36 cellular contexts compared by ENCODE assay signal in genomic region chr11:45869551-45869950, GRCh38. TPM values are rescaled to one million over a fixed set of nuclear protein-coding genes. Genes with fewer than 3 reads are reported as not detected.
"Had no signal": no experiment of that assay in that cellular context is flagged by ENCODE, and none has a peak within 500 bp of the region (broad histone marks: within the 10 kb centered on the region; RNA-seq: fewer than 3 reads in every experiment).

No MANE protein-coding gene starts in this region.

- H3K9me3 ChIP-seq: esophagus squamous epithelium had no signal

- H3K4me3 Mint-ChIP-seq: activated CD4-positive, alpha-beta memory T cell treated with anti-CD3 and anti-CD28 coated beads for 36 hours; activated CD4-positive, alpha-beta T cell treated with anti-CD3 and anti-CD28 coated beads for 36 hours; activated CD4-positive, alpha-beta T cell treated with anti-CD3 and anti-CD28 coated beads, Interleukin-2, amount 10 ng/mL, durations not matched to agents 24 days and 14 days; activated CD8-positive, alpha-beta T cell treated with anti-CD3 and anti-CD28 coated beads, Interleukin-2, amount 10 ng/mL, durations not matched to agents 7 days and 5 days; activated naive CD4-positive, alpha-beta T cell treated with anti-CD3 and anti-CD28 coated beads, Interleukin-2, amount 10 ng/mL, durations not matched to agents 7 days and 5 days; activated naive CD8-positive, alpha-beta T cell treated with anti-CD3 and anti-CD28 coated beads, Interleukin-2, amount 10 ng/mL, durations not matched to agents 7 days and 5 days; activated T-cell treated with anti-CD3 and anti-CD28 coated beads, Interleukin-2, amount 50 U/mL, for 24 hours; activated T-cell treated with anti-CD3 and anti-CD28 coated beads, Interleukin-2, amount 50 U/mL, for 72 hours; central memory CD8-positive, alpha-beta T cell; T-helper 17 cell; T-helper 2 cell treated with Interferon-gamma antibody and Interleukin-4, amounts not matched to agents 5 μg/mL and 100 μg/mL, for 36 hours had no signal

- ATAC-seq: activated CD4-positive, alpha-beta T cell treated with anti-CD3 and anti-CD28 coated beads for 36 hours; activated CD8-positive, alpha-beta T cell treated with anti-CD3 and anti-CD28 coated beads, Interleukin-2, amount 10 ng/mL, durations not matched to agents 7 days and 5 days; activated naive CD4-positive, alpha-beta T cell treated with anti-CD3 and anti-CD28 coated beads, Interleukin-2, amount 50 U/mL, for 72 hours; activated T-cell treated with anti-CD3 and anti-CD28 coated beads, Interleukin-2, amount 50 U/mL, for 72 hours; T-helper 17 cell had no signal

- H3K4me1 ChIP-seq: esophagus squamous epithelium had no signal

- H3K27ac ChIP-seq: brain microvascular endothelial cell, epithelial cell of prostate, esophagus squamous epithelium had no signal

- H3K27me3 ChIP-seq: brain microvascular endothelial cell, esophagus squamous epithelium had no signal

- FAIRE-seq: astrocyte, bronchial epithelial cell, colon, endometrium, endothelial cell of umbilical vein, frontal cortex had no signal

- H3K4me3 ChIP-seq: esophagus squamous epithelium had no signal

- DNase-seq: activated CD4-positive, alpha-beta memory T cell treated with anti-CD3 and anti-CD28 coated beads for 36 hours; activated CD4-positive, alpha-beta T cell treated with anti-CD3 and anti-CD28 coated beads for 36 hours; activated CD4-positive, alpha-beta T cell treated with anti-CD3 and anti-CD28 coated beads, Interleukin-2, amount 10 ng/mL, durations not matched to agents 24 days and 14 days; activated CD4-positive, CD25-positive, alpha-beta regulatory T cell; activated CD4-positive, CD25-positive, alpha-beta regulatory T cell treated with anti-CD3 and anti-CD28 coated beads, Interleukin-2, amount 50 U/mL, for 72 hours; activated CD8-positive, alpha-beta memory T cell treated with anti-CD3 and anti-CD28 coated beads, Interleukin-2, amount 50 U/mL, for 48 hours; activated CD8-positive, alpha-beta T cell treated with anti-CD3 and anti-CD28 coated beads, Interleukin-2, amount 10 ng/mL, durations not matched to agents 7 days and 5 days; activated gamma-delta T cell; activated naive CD4-positive, alpha-beta T cell; activated naive CD4-positive, alpha-beta T cell treated with anti-CD3 and anti-CD28 coated beads, Interleukin-2, amount 10 ng/mL, durations not matched to agents 7 days and 5 days; activated naive CD8-positive, alpha-beta T cell treated with anti-CD3 and anti-CD28 coated beads, Interleukin-2, amount 10 ng/mL, durations not matched to agents 7 days and 5 days; activated T-cell treated with anti-CD3 and anti-CD28 coated beads for 4 hours; activated T-cell treated with anti-CD3 and anti-CD28 coated beads, Interleukin-2, amount 50 U/mL, for 24 hours; activated T-cell treated with anti-CD3 and anti-CD28 coated beads, Interleukin-2, amount 50 U/mL, for 72 hours; brain microvascular endothelial cell; effector CD8-positive, alpha-beta T cell; esophagus squamous epithelium; head of caudate nucleus; T-helper 1 cell; T-helper 17 cell; T1000 had no signal

- H3K27me3 Mint-ChIP-seq: activated CD4-positive, alpha-beta memory T cell treated with anti-CD3 and anti-CD28 coated beads for 36 hours; activated CD4-positive, alpha-beta T cell treated with anti-CD3 and anti-CD28 coated beads for 36 hours; activated CD4-positive, alpha-beta T cell treated with anti-CD3 and anti-CD28 coated beads, Interleukin-2, amount 10 ng/mL, durations not matched to agents 24 days and 14 days; activated naive CD4-positive, alpha-beta T cell treated with anti-CD3 and anti-CD28 coated beads, Interleukin-2, amount 10 ng/mL, durations not matched to agents 7 days and 5 days; activated naive CD8-positive, alpha-beta T cell treated with anti-CD3 and anti-CD28 coated beads, Interleukin-2, amount 10 ng/mL, durations not matched to agents 7 days and 5 days; activated T-cell treated with anti-CD3 and anti-CD28 coated beads, Interleukin-2, amount 50 U/mL, for 24 hours; central memory CD8-positive, alpha-beta T cell; T-helper 17 cell had no signal

- H3K27ac Mint-ChIP-seq: activated CD4-positive, alpha-beta memory T cell treated with anti-CD3 and anti-CD28 coated beads for 36 hours; activated CD4-positive, alpha-beta T cell treated with anti-CD3 and anti-CD28 coated beads for 36 hours; activated CD4-positive, alpha-beta T cell treated with anti-CD3 and anti-CD28 coated beads, Interleukin-2, amount 10 ng/mL, durations not matched to agents 24 days and 14 days; activated CD8-positive, alpha-beta T cell treated with anti-CD3 and anti-CD28 coated beads, Interleukin-2, amount 10 ng/mL, durations not matched to agents 7 days and 5 days; activated naive CD4-positive, alpha-beta T cell treated with anti-CD3 and anti-CD28 coated beads, Interleukin-2, amount 10 ng/mL, durations not matched to agents 7 days and 5 days; activated naive CD4-positive, alpha-beta T cell treated with anti-CD3 and anti-CD28 coated beads, Interleukin-2, amount 50 U/mL, for 72 hours; activated naive CD8-positive, alpha-beta T cell treated with anti-CD3 and anti-CD28 coated beads, Interleukin-2, amount 10 ng/mL, durations not matched to agents 7 days and 5 days; activated T-cell treated with anti-CD3 and anti-CD28 coated beads, Interleukin-2, amount 50 U/mL, for 24 hours; activated T-cell treated with anti-CD3 and anti-CD28 coated beads, Interleukin-2, amount 50 U/mL, for 72 hours; T-helper 17 cell; T-helper 2 cell treated with Interferon-gamma antibody and Interleukin-4, amounts not matched to agents 5 μg/mL and 100 μg/mL, for 36 hours had no signal

- H3K9me3 Mint-ChIP-seq: activated CD4-positive, alpha-beta memory T cell treated with anti-CD3 and anti-CD28 coated beads for 36 hours; activated CD4-positive, alpha-beta T cell treated with anti-CD3 and anti-CD28 coated beads, Interleukin-2, amount 10 ng/mL, durations not matched to agents 24 days and 14 days; activated naive CD4-positive, alpha-beta T cell treated with anti-CD3 and anti-CD28 coated beads, Interleukin-2, amount 10 ng/mL, durations not matched to agents 7 days and 5 days; activated naive CD4-positive, alpha-beta T cell treated with anti-CD3 and anti-CD28 coated beads, Interleukin-2, amount 50 U/mL, for 72 hours; activated naive CD8-positive, alpha-beta T cell treated with anti-CD3 and anti-CD28 coated beads, Interleukin-2, amount 10 ng/mL, durations not matched to agents 7 days and 5 days; activated T-cell treated with anti-CD3 and anti-CD28 coated beads, Interleukin-2, amount 50 U/mL, for 24 hours; activated T-cell treated with anti-CD3 and anti-CD28 coated beads, Interleukin-2, amount 50 U/mL, for 72 hours; central memory CD8-positive, alpha-beta T cell; T-helper 2 cell treated with Interferon-gamma antibody and Interleukin-4, amounts not matched to agents 5 μg/mL and 100 μg/mL, for 36 hours had no signal

- H3K4me1 Mint-ChIP-seq: activated CD4-positive, alpha-beta T cell treated with anti-CD3 and anti-CD28 coated beads for 36 hours; activated CD4-positive, alpha-beta T cell treated with anti-CD3 and anti-CD28 coated beads, Interleukin-2, amount 10 ng/mL, durations not matched to agents 24 days and 14 days; activated naive CD4-positive, alpha-beta T cell treated with anti-CD3 and anti-CD28 coated beads, Interleukin-2, amount 10 ng/mL, durations not matched to agents 7 days and 5 days; activated naive CD8-positive, alpha-beta T cell treated with anti-CD3 and anti-CD28 coated beads, Interleukin-2, amount 10 ng/mL, durations not matched to agents 7 days and 5 days; central memory CD8-positive, alpha-beta T cell had no signal

RNA-seq across cellular contexts. Expression of gene FREY1, which starts 37.5 kb away (rescaled TPM):
- polyA plus RNA-seq: fibroblast of lung had no signal

RNA-seq across cellular contexts. Expression of gene LARGE2, which starts 52.9 kb away (rescaled TPM):
- total RNA-seq: activated CD4-positive, alpha-beta T cell treated with anti-CD3 and anti-CD28 coated beads, Interleukin-2, amount 10 ng/mL, durations not matched to agents 24 days and 14 days; cardiac septum; cerebellum; dermis microvascular lymphatic vessel endothelial cell; endothelial cell of umbilical vein; fibroblast of lung; fibroblast of villous mesenchyme had no signal
- polyA plus RNA-seq: fibroblast of lung had no signal
